ENCODE assay signal across 27 cellular contexts in genomic region chr1:189669846-189670245, GRCh38.
DNase-seq lines count a peak whose midpoint lies in the region; ATAC-seq, FAIRE-seq and TF ChIP-seq lines count a peak whose summit lies in the region.
"Had no signal": no experiment of that assay in that cellular context is flagged by ENCODE, and none has a peak within 500 bp of the region (broad histone marks: within the 10 kb centered on the region; RNA-seq: fewer than 3 reads in every experiment).

No MANE protein-coding gene starts in this region.

- peaks cover 2% of the 10 kb centered on the region for H3K4me1 Mint-ChIP-seq in astrocyte (ENCODE audit: low read depth, unreplicated experiment)
- H3K4me1 Mint-ChIP-seq: B cell, GM23338, neural progenitor cell had no signal

- no peaks in the 10 kb centered on the region for H3K36me3 Mint-ChIP-seq in astrocyte (ENCODE audit: low read depth, unreplicated experiment)
- H3K36me3 Mint-ChIP-seq: neural progenitor cell had no signal

- no peaks in the 10 kb centered on the region for H4K20me1 ChIP-seq in astrocyte (ENCODE audit: insufficient read depth, low read length)

- DNase-seq in ACHN (peak; percentile 35), RCC 7860 (ENCODE audit: low spot score) (peak; percentile 27), astrocyte (ENCODE audit: low read depth) (peak; percentile 42), iris pigment epithelial cell (ENCODE audit: low read depth) (peak; percentile 43), KBM-7 (no peak), NCI-H2107 treated with DMSO at 0.1 percent for 48 hours (lab: John Stamatoyannopoulos, UW; ENCODE audit: unreplicated experiment) (no peak)
- DNase-seq in stimulated activated CD4-positive, alpha-beta T cell treated with anti-CD3 and anti-CD28 coated beads, Interleukin-4, amount 100 ng/mL, for 1 hour, result no peak
- DNase-seq: activated CD4-positive, alpha-beta T cell treated with anti-CD3 and anti-CD28 coated beads for 1 hour; activated CD8-positive, alpha-beta T cell treated with anti-CD3 and anti-CD28 coated beads for 36 hours; activated effector memory CD4-positive, alpha-beta T cell treated with anti-CD3 and anti-CD28 coated beads, Interleukin-2, amount 50 U/mL, for 16 hours; activated T-cell treated with anti-CD3 and anti-CD28 coated beads for 4 hours; DMS153; GF-D8; heart left ventricle; left cardiac atrium; mammary epithelial cell; NCI-H1092; NCI-H1930; Right ventricle myocardium superior; stomach; SW 1271 had no signal

- in situ Hi-C loops in ACHN (cut with HindIII; ENCODE audit: low pct_ligation_motif_present, low pct_unique_long_range_greater_than_20kb, low sequenced_read_pairs) (no loop called here), KBM-7 (cut with MboI; ENCODE audit: low pct_unique_long_range_greater_than_20kb, low sequenced_read_pairs) (no loop called here)

- no peak overlapping the region for H3K4me2 ChIP-seq in astrocyte (ENCODE audit: low read length)
- H3K4me2 ChIP-seq: GM23338, neural progenitor cell had no signal

- H3K9me3 Mint-ChIP-seq in astrocyte (ENCODE audit: unreplicated experiment), result no peaks in the 10 kb centered on the region
- H3K9me3 Mint-ChIP-seq: GM23338, neural progenitor cell had no signal

- no peak overlapping the region for H3K4me3 Mint-ChIP-seq in astrocyte (ENCODE audit: unreplicated experiment)
- H3K4me3 Mint-ChIP-seq: activated CD8-positive, alpha-beta T cell treated with anti-CD3 and anti-CD28 coated beads for 36 hours; B cell; GM23338; neural progenitor cell had no signal

- no peaks in the 10 kb centered on the region for H3K4me1 ChIP-seq in astrocyte (ENCODE audit: insufficient read depth, low read length)
- H3K4me1 ChIP-seq: heart left ventricle, neural progenitor cell, stomach, tibial nerve had no signal

- H3K9ac ChIP-seq in astrocyte (ENCODE audit: low read length), result no peak overlapping the region
- H3K9ac ChIP-seq: neural progenitor cell had no signal

- H3K27me3 Mint-ChIP-seq in astrocyte (ENCODE audit: low read depth, unreplicated experiment), result no peaks in the 10 kb centered on the region
- H3K27me3 Mint-ChIP-seq: activated CD8-positive, alpha-beta T cell treated with anti-CD3 and anti-CD28 coated beads for 36 hours; B cell had no signal

- FAIRE-seq in RCC 7860 (lab: Jason Lieb, UNC), result no peak
- FAIRE-seq in astrocyte (lab: Jason Lieb, UNC), result no peak
- FAIRE-seq: GM18507 had no signal

- H3K27me3 ChIP-seq in astrocyte (ENCODE audit: insufficient read depth, low read length), result no peaks in the 10 kb centered on the region
- H3K27me3 ChIP-seq: heart left ventricle, neural progenitor cell, stomach, tibial nerve had no signal

- no peak overlapping the region for H3K4me3 ChIP-seq in astrocyte (ENCODE audit: insufficient read depth, low read depth, low read length)
- H3K4me3 ChIP-seq: GM23338, heart left ventricle, neural progenitor cell, stomach, tibial nerve had no signal

- H3K27ac Mint-ChIP-seq in astrocyte (ENCODE audit: unreplicated experiment), result no peak overlapping the region
- H3K27ac Mint-ChIP-seq: activated CD8-positive, alpha-beta T cell treated with anti-CD3 and anti-CD28 coated beads for 36 hours; B cell; GM23338; neural progenitor cell had no signal

- no peak overlapping the region for H3K27ac ChIP-seq in astrocyte (ENCODE audit: low read depth, low read length)
- H3K27ac ChIP-seq: heart left ventricle, neural progenitor cell, stomach, tibial nerve had no signal

- H3K9me3 ChIP-seq in astrocyte (ENCODE audit: insufficient read depth, low read depth, low read length), result no peaks in the 10 kb centered on the region
- H3K9me3 ChIP-seq: stomach, tibial nerve had no signal

- H2AFZ ChIP-seq in astrocyte (ENCODE audit: low read depth, low read length), result no peak overlapping the region
- H2AFZ ChIP-seq: GM23338, neural progenitor cell had no signal

- no peaks in the 10 kb centered on the region for H3K36me3 ChIP-seq in astrocyte (ENCODE audit: insufficient read depth, low read length)
- H3K36me3 ChIP-seq: heart left ventricle, neural progenitor cell, stomach, tibial nerve had no signal

- TF ChIP-seq CTCF in astrocyte (IDR thresholded peaks at IDR 0.05; ENCODE audit: insufficient read depth, low read depth, low read length), result no peak

- H3K79me2 ChIP-seq in astrocyte (ENCODE audit: insufficient read depth, low read length), result no peaks in the 10 kb centered on the region

- ATAC-seq in GM21528 (IDR thresholded peaks at IDR 0.05; ENCODE audit: low FRiP score, unreplicated experiment), result no peak
- ATAC-seq: activated CD8-positive, alpha-beta T cell treated with anti-CD3 and anti-CD28 coated beads for 36 hours; GM23338; heart left ventricle; left cardiac atrium had no signal

Comparison
In these comparisons a context has a peak if more than half of its experiments do, and no peak if none do; other contexts are left out.
1. DNase-seq: peak in ACHN (single experiment), RCC 7860 (single experiment), astrocyte (single experiment) and iris pigment epithelial cell (single experiment); none in KBM-7 (single experiment), stimulated activated CD4-positive, alpha-beta T cell treated with anti-CD3 and anti-CD28 coated beads, Interleukin-4, amount 100 ng/mL, for 1 hour (single experiment) and NCI-H2107 treated with DMSO at 0.1 percent for 48 hours (single experiment).